Comparison of ENCODE assay signal across 8 cellular contexts in genomic region chr4:37685211-37685725, GRCh38. TPM values are rescaled to one million over a fixed set of nuclear protein-coding genes. Genes with fewer than 3 reads are reported as not detected.
DNase-seq lines count a peak whose midpoint lies in the region; ATAC-seq and TF ChIP-seq lines count a peak whose summit lies in the region.

No MANE protein-coding gene starts in this region.

- H3K36me3 ChIP-seq in gastroesophageal sphincter: no peaks in the 10 kb centered on the region

- no peak for TF ChIP-seq POLR2A in gastroesophageal sphincter (IDR thresholded peaks at IDR 0.05)

- DNase-seq in Daoy (ENCODE audit: low read depth) (peak; percentile 43), Kasumi-1 (lab: John Stamatoyannopoulos, UW) (peak; percentile 54 to 67), activated T-helper 1 cell treated with Interleukin-2 at 50 U/mL for 16 hours (ENCODE audit: low read depth) (peak; percentile 29), retinal pigment epithelial cell (ENCODE audit: low read depth) (no peak)

- H3K4me3 ChIP-seq in gastroesophageal sphincter (peak overlapping the region; percentile 53 to 91), retinal pigment epithelial cell (ENCODE audit: low read length) (peak overlapping the region; percentile 52)

- no peaks in the 10 kb centered on the region for H3K27me3 ChIP-seq in gastroesophageal sphincter

- TF ChIP-seq CTCF in gastroesophageal sphincter (IDR thresholded peaks at IDR 0.05): no peak
- no peak for TF ChIP-seq CTCF in retinal pigment epithelial cell (conservative IDR thresholded peaks at IDR 0.05; ENCODE audit: low read depth, low read length)

- H3K4me1 ChIP-seq in gastroesophageal sphincter: peaks cover 5 to 41% (median 12%) of the 10 kb centered on the region in 3 donors

- H3K9me3 ChIP-seq in gastroesophageal sphincter: no peaks in the 10 kb centered on the region

- TF ChIP-seq EP300 in gastroesophageal sphincter (IDR thresholded peaks at IDR 0.05): no peak

- peak overlapping the region; percentile 88 to 99 (median 99) for H3K27ac ChIP-seq in gastroesophageal sphincter

- ATAC-seq in gastroesophageal sphincter: no peak
- ATAC-seq in HG03280 (IDR thresholded peaks at IDR 0.05; ENCODE audit: unreplicated experiment): no peak
- no peak for ATAC-seq in HG02588 (IDR thresholded peaks at IDR 0.05; ENCODE audit: unreplicated experiment)
- no peak for ATAC-seq in GM19463 (IDR thresholded peaks at IDR 0.05; ENCODE audit: unreplicated experiment)

- 1 to 3% methylated on average over 10 of the region's 10 CpGs for WGBS in gastroesophageal sphincter (ENCODE audit: low coverage in 1 of 2), 2 donors

RNA-seq across cellular contexts. Expression of gene RELL1, which starts 0.9 kb away (rescaled TPM):
- total RNA-seq in Daoy (2014; rRNA removed; shearing (Covaris generic)): 40.9 and 45.9 TPM in 2 replicates
- 10 to 100 TPM; 61.0 to 96.7 (median 69.3) TPM for total RNA-seq in gastroesophageal sphincter
